In genomic region chr7:92835140-92835850, GRCh38 we compare ENCODE assay signal across 8 cellular contexts. TPM values are rescaled to one million over a fixed set of nuclear protein-coding genes. Genes with fewer than 3 reads are reported as not detected.
DNase-seq lines count a peak whose midpoint lies in the region; ATAC-seq, FAIRE-seq and TF ChIP-seq lines count a peak whose summit lies in the region.

No MANE protein-coding gene starts in this region.

- no peak for ATAC-seq in HG02938 (IDR thresholded peaks at IDR 0.05; ENCODE audit: unreplicated experiment)
- no peak for ATAC-seq in HG02840 (IDR thresholded peaks at IDR 0.05; ENCODE audit: low FRiP score, unreplicated experiment)

- peaks cover 20% of the 10 kb centered on the region for H3K27me3 ChIP-seq in WERI-Rb-1 (ENCODE audit: insufficient read depth, low read depth, severe bottlenecking)

- peak overlapping the region; percentile 65 to 90 for H3K9ac ChIP-seq in kidney (ENCODE audit: low read length in 2 of 2)

- TF ChIP-seq CTCF in WERI-Rb-1 (IDR thresholded peaks at IDR 0.05; ENCODE audit: low read depth, low read length) (no peak), kidney (IDR thresholded peaks at IDR 0.05; ENCODE audit: borderline replicate concordance, extremely low read depth, insufficient read depth) (no peak)

- H3K9me3 ChIP-seq in WERI-Rb-1 (ENCODE audit: severe bottlenecking), result no peaks in the 10 kb centered on the region
- no peaks in the 10 kb centered on the region for H3K9me3 ChIP-seq in kidney (ENCODE audit: control insufficient read depth in 1 of 2, low read length in 2 of 2)

- intact Hi-C loops in kidney (cut with DNase I), result no loop called here

- in situ Hi-C loops in G401 (cut with HindIII; ENCODE audit: low sequenced_read_pairs), result no loop called here

- DNase-seq in G401 (ENCODE audit: low spot score) (peak; percentile 30), LoVo (ENCODE audit: low spot score) (peak; percentile 90), WERI-Rb-1 (peak; percentile 40), kidney (peak; percentile 86)
- peak; percentile 54 for DNase-seq in central memory CD4-positive, alpha-beta T cell
- peak; percentile 10 to 47 for DNase-seq in stimulated activated CD4-positive, alpha-beta T cell treated with anti-CD3 and anti-CD28 coated beads, Interleukin-15, amount 100 ng/mL, for 1 hour (ENCODE audit: low read depth in 1 of 2, low spot score in 1 of 2)

- no peaks in the 10 kb centered on the region for H3K4me1 ChIP-seq in kidney (ENCODE audit: control insufficient read depth in 1 of 2, insufficient read depth in 1 of 2, low read depth in 1 of 2, low read length in 2 of 2)

- FAIRE-seq in kidney (lab: Jason Lieb, UNC), result no peak

- H3K4me3 ChIP-seq in WERI-Rb-1 (ENCODE audit: low read depth, low read length), result peak overlapping the region; percentile 96
- peak overlapping the region; percentile 93 to 95 for H3K4me3 ChIP-seq in kidney (ENCODE audit: low read length in 2 of 2)

- H3K36me3 ChIP-seq in WERI-Rb-1, result no peaks in the 10 kb centered on the region; the same call in 1 of the 2 replicates
- H3K36me3 ChIP-seq in kidney (ENCODE audit: control insufficient read depth in 1 of 2, insufficient read depth in 2 of 2, low read length in 2 of 2), result no peaks in the 10 kb centered on the region

- H3K27ac ChIP-seq in WERI-Rb-1, result no peak overlapping the region
- peak overlapping the region; percentile 87 to 94 for H3K27ac ChIP-seq in kidney (ENCODE audit: low read depth in 2 of 2, low read length in 2 of 2)

RNA-seq across cellular contexts. Expression of gene CDK6, which starts 1.1 kb away (rescaled TPM):
- total RNA-seq in G401 (2014; rRNA removed; shearing (Covaris generic)), result 9.2 and 25.2 TPM in 2 replicates
- 20.8 TPM for total RNA-seq in kidney
- 3.6 TPM for polyA plus RNA-seq in kidney (ENCODE audit: insufficient read depth, low read depth, low replicate concordance)

Comparison
In these comparisons a context has a peak if more than half of its experiments do, and no peak if none do; other contexts are left out.
1. DNase-seq: peak in every context shown above with its lines; median percentile 90 in LoVo; 86 in kidney; 54 in central memory CD4-positive, alpha-beta T cell; 40 in WERI-Rb-1; 30 in G401; 28 in stimulated activated CD4-positive, alpha-beta T cell treated with anti-CD3 and anti-CD28 coated beads, Interleukin-15, amount 100 ng/mL, for 1 hour.